ENCODE assay signal across 25 cellular contexts in the genomic region with DNA sequence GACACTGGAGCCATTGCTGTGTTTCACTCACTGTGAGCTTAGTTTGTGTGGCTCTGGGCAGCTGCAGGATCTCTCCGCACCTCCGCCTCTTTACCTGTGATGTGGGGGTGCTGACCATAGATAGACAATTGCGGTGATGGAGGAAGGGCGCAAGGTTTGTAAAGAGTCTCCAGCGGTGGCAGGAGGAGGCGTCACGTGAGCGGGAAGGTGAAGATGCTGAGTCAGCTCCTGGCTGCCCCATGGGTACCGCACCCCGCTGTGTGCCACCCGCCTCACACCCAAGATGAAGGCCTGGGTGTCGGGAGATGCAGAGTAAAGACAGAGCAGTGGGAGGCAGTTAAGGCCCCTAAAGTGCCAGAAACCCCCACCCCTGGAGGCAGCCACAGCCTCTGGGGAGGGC. TPM values are rescaled to one million over a fixed set of nuclear protein-coding genes. Genes with fewer than 3 reads are reported as not detected.
DNase-seq lines count a peak whose midpoint lies in the region; ATAC-seq, FAIRE-seq and TF ChIP-seq lines count a peak whose summit lies in the region.
"Had no signal": no experiment of that assay in that cellular context is flagged by ENCODE, and none has a peak within 500 bp of the region (broad histone marks: within the 10 kb centered on the region; RNA-seq: fewer than 3 reads in every experiment).

No MANE protein-coding gene starts in this region.

- CTCF ChIA-PET in K562 (lab: Yijun Ruan, JAX; ENCODE audit: low intra/inter-chr PET ratio) = no interaction called here

- H3K9ac ChIP-seq in BLaER1 = no peak overlapping the region
- no peak overlapping the region for H3K9ac ChIP-seq in K562 (ENCODE audit: insufficient read depth in 1 of 2, low read depth in 2 of 2, low read length in 2 of 2)
- H3K9ac ChIP-seq: KMS-11 had no signal

- H3K27ac Mint-ChIP-seq in effector memory CD8-positive, alpha-beta T cell = peak overlapping the region in 1 of 2 donors; percentile 53
- H3K27ac Mint-ChIP-seq: CD8-positive, alpha-beta memory T cell; H9; HFFc6 had no signal

- no peak overlapping the region for H3K4me3 Mint-ChIP-seq in effector memory CD8-positive, alpha-beta T cell
- H3K4me3 Mint-ChIP-seq: CD14-positive monocyte; CD8-positive, alpha-beta memory T cell; HFFc6 had no signal

- peaks cover 3 to 4% of the 10 kb centered on the region in 2 donors for H3K4me1 Mint-ChIP-seq in effector memory CD8-positive, alpha-beta T cell (ENCODE audit: low read depth in 2 of 2)
- H3K4me1 Mint-ChIP-seq: CD14-positive monocyte had no signal

- 9% methylated on average over 12 of the region's 12 CpGs for WGBS in K562 (ENCODE audit: insufficient coverage, low coverage, missing lambda C conversion rate)

- H3K27me3 ChIP-seq in BLaER1 = peaks cover 37% of the 10 kb centered on the region
- peaks cover 27 to 66% of the 10 kb centered on the region in 2 experiments; a peak in 4 of 5 replicates for H3K27me3 ChIP-seq in K562 (ENCODE audit: control insufficient read depth in 2 of 2, insufficient read depth in 2 of 2, low read length in 2 of 2)
- H3K27me3 ChIP-seq in breast epithelium = peaks cover 2 to 96% of the 10 kb centered on the region in 2 donors
- H3K27me3 ChIP-seq: Peyer's patch had no signal

- no peak for TF ChIP-seq RAD21 in Ishikawa (IDR thresholded peaks at IDR 0.05; ENCODE audit: low read depth)
- no peak for TF ChIP-seq RAD21 in K562 (CRISPR knock-in tag; conservative IDR thresholded peaks at IDR 0.05 in 1 of 2, IDR thresholded peaks at IDR 0.05 in 1 of 2)

- TF ChIP-seq EP300 in Ishikawa (IDR thresholded peaks at IDR 0.05; ENCODE audit: borderline replicate concordance) (no peak), K562 (IDR thresholded peaks at IDR 0.05; ENCODE audit: low read length) (no peak)

- H3K79me2 ChIP-seq in K562 (ENCODE audit: control insufficient read depth, insufficient read depth, low read length) = no peaks in the 10 kb centered on the region

- ATAC-seq in K562 = no peak
- no peak for ATAC-seq in effector memory CD8-positive, alpha-beta T cell (replicated peaks)
- ATAC-seq in GM19395 (IDR thresholded peaks at IDR 0.05; ENCODE audit: unreplicated experiment) = no peak

- no peaks in the 10 kb centered on the region for H3K9me1 ChIP-seq in K562 (ENCODE audit: control insufficient read depth, insufficient read depth, low read length)

- no peak overlapping the region for H2AFZ ChIP-seq in K562 (ENCODE audit: low read depth, low read length)

- H3K4me1 ChIP-seq in BLaER1 = peaks cover 53% of the 10 kb centered on the region
- H3K4me1 ChIP-seq in K562 (replicated peaks in 1 of 2; ENCODE audit: control insufficient read depth in 2 of 2, insufficient read depth in 2 of 2, low read length in 2 of 2) = peaks cover 0 to 36% of the 10 kb centered on the region in 2 experiments; a peak in 2 of 5 replicates
- H3K4me1 ChIP-seq in breast epithelium = no peaks in the 10 kb centered on the region
- H3K4me1 ChIP-seq: Peyer's patch had no signal

- H3K36me3 ChIP-seq in BLaER1 (no peaks in the 10 kb centered on the region), K562 (ENCODE audit: control insufficient read depth, insufficient read depth, low read length) (no peaks in the 10 kb centered on the region), breast epithelium (no peaks in the 10 kb centered on the region)
- H3K36me3 ChIP-seq: Peyer's patch had no signal

- intact Hi-C loops in K562 (cut with micrococcal nuclease) = no loop called here
- intact Hi-C loops in breast epithelium (cut with DNase I; ENCODE audit: low total_unique reads) = no loop called here

- H3K4me3 ChIP-seq in BLaER1 (no peak overlapping the region), K562 (no peak overlapping the region), breast epithelium (no peak overlapping the region)
- H3K4me3 ChIP-seq: Peyer's patch, SK-N-MC had no signal

- TF ChIP-seq POLR2A in K562 (conservative IDR thresholded peaks at IDR 0.05) (no peak), breast epithelium (IDR thresholded peaks at IDR 0.05) (no peak)

- H3K27ac ChIP-seq in BLaER1 (no peak overlapping the region), K562 (ENCODE audit: extremely low read depth, low read depth, low read length) (no peak overlapping the region), breast epithelium (no peak overlapping the region)
- H3K27ac ChIP-seq: KMS-11, Peyer's patch, SK-N-MC had no signal

- peaks cover 51 to 81% of the 10 kb centered on the region in 2 donors for H3K27me3 Mint-ChIP-seq in effector memory CD8-positive, alpha-beta T cell

- FAIRE-seq in K562 (lab: Jason Lieb, UNC) = no peak
- FAIRE-seq: GM18507 had no signal

- TF ChIP-seq CTCF in K562 (IDR thresholded peaks at IDR 0.05 in 2 of 3, conservative IDR thresholded peaks at IDR 0.05 in 1 of 3; ENCODE audit: insufficient read depth in 2 of 3, low read depth in 1 of 3, low read length in 3 of 3) (no peak), breast epithelium (IDR thresholded peaks at IDR 0.05) (no peak)

- POLR2A ChIA-PET in K562 (lab: Yijun Ruan, JAX) = no interaction called here

- no TSS peak for BruUV-seq in K562 (replicated peaks; lab: Mats Ljungman, UMichigan)

- no peaks in the 10 kb centered on the region for H3K9me3 ChIP-seq in BLaER1
- no peaks in the 10 kb centered on the region for H3K9me3 ChIP-seq in K562 (replicated peaks; ENCODE audit: control insufficient read depth, insufficient read depth, low read depth, low read length)
- peaks cover 2 to 4% of the 10 kb centered on the region in 2 donors for H3K9me3 ChIP-seq in breast epithelium
- H3K9me3 ChIP-seq: Peyer's patch had no signal

- peaks cover 37% of the 10 kb centered on the region for H4K20me1 ChIP-seq in BLaER1
- H4K20me1 ChIP-seq in K562 (replicated peaks; ENCODE audit: control insufficient read depth, insufficient read depth, low read length) = 0 out of 2 replicates have a peak, but pooled peaks cover 18% of the 10 kb centered on the region

- DNase-seq in K562 (ENCODE audit: extremely low read depth in 1 of 4, low spot score in 3 of 4) (no peak), retina (peak; percentile 11), breast epithelium (ENCODE audit: low spot score in 2 of 2) (no peak)
- no peak for DNase-seq in effector memory CD8-positive, alpha-beta T cell
- DNase-seq: Calu3; CD8-positive, alpha-beta memory T cell; DMS153; H9; HFFc6; MM.1S; NCI-H1694; NCI-H2029 treated with DMSO at 0.1 percent for 48 hours; NCI-H2227 treated with DMSO at 0.1 percent for 48 hours; OCI-M1; Peyer's patch; SIG-M5 had no signal

- peak overlapping the region; percentile 62 for H3K4me2 ChIP-seq in BLaER1
- H3K4me2 ChIP-seq in K562 (ENCODE audit: insufficient read depth, low read length) = no peak overlapping the region
- H3K4me2 ChIP-seq: KMS-11 had no signal

- no peaks in the 10 kb centered on the region for H3K9me3 Mint-ChIP-seq in effector memory CD8-positive, alpha-beta T cell
- H3K9me3 Mint-ChIP-seq: CD8-positive, alpha-beta memory T cell; HFFc6 had no signal

- in situ Hi-C loops in K562 (cut with MboI) = no loop called here

- H3K36me3 Mint-ChIP-seq in effector memory CD8-positive, alpha-beta T cell (ENCODE audit: insufficient read depth) = peaks cover 3% of the 10 kb centered on the region
- H3K36me3 Mint-ChIP-seq: CD14-positive monocyte; CD8-positive, alpha-beta memory T cell had no signal

RNA-seq across cellular contexts. Expression of a gene that starts 9.0 kb away (rescaled TPM):
- total RNA-seq in K562 (2011; cell fraction: chromatin; rRNA removed; ENCODE audit: low replicate concordance) = not detected in 2 replicates
- total RNA-seq in K562 (2011; cell fraction: nucleolus; rRNA removed) = 0.17 TPM in 1 of 2 replicates, not detected in the other
- not detected in 2 replicates for total RNA-seq in K562 (2011; cell fraction: nucleoplasm; rRNA removed)
- total RNA-seq in K562 (2014; rRNA removed) (not detected in 2 replicates), K562 (2014; rRNA removed; fragmentation: Illumina TruSeq; extraction: Trizol) (not detected in 2 replicates), K562 (2015; rRNA removed; fragmentation: Illumina TruSeq; extraction: Trizol) (not detected in 2 replicates), K562 (2021) (0.13 and 0.40 TPM in 2 replicates), breast epithelium (not detected)
- polyA plus RNA-seq in K562 (2011; rRNA removed) (0.08 TPM in 1 of 2 replicates, not detected in the other), K562 (2014; fragmentation: Illumina TruSeq; extraction: Trizol) (not detected in 2 replicates), K562 (2014; fragmentation: Nextera tagmentation; extraction: Ambion mirVana) (not detected), K562 (2014; rRNA removed) (0.16 TPM in 1 of 2 replicates, not detected in the other)
- polyA plus RNA-seq in K562 (2011; cell fraction: cytosol; rRNA removed) = not detected in 2 replicates
- 0.06 TPM in 1 of 2 replicates, not detected in the other for polyA plus RNA-seq in K562 (2011; cell fraction: nucleus; rRNA removed)
- 0.01 TPM in 1 of 2 replicates, not detected in the other for polyA plus RNA-seq in K562 (2012)
- not detected in 2 replicates for polyA minus RNA-seq in K562 (2011; rRNA and poly(A)+ RNA removed)
- polyA minus RNA-seq in K562 (2011; cell fraction: cytosol; rRNA and poly(A)+ RNA removed) = not detected in 2 replicates
- 0.40 TPM in 1 of 2 replicates, not detected in the other for polyA minus RNA-seq in K562 (2011; cell fraction: nucleus; rRNA and poly(A)+ RNA removed)
- total RNA-seq: CD8-positive, alpha-beta memory T cell; HFFc6; Peyer's patch had no signal
- polyA plus RNA-seq: CD14-positive monocyte; CD8-positive, alpha-beta memory T cell had no signal

RNA-seq across cellular contexts. Expression of a gene that starts 17.4 kb away (rescaled TPM):
- 13.0 and 31.1 TPM in 2 replicates for total RNA-seq in K562 (2011; cell fraction: chromatin; rRNA removed; ENCODE audit: low replicate concordance)
- 23.3 and 23.8 TPM in 2 replicates for total RNA-seq in K562 (2011; cell fraction: nucleolus; rRNA removed)
- total RNA-seq in K562 (2011; cell fraction: nucleoplasm; rRNA removed) = 9.9 and 20.4 TPM in 2 replicates
- total RNA-seq in K562 (2014; rRNA removed) (20.9 and 24.8 TPM in 2 replicates), K562 (2014; rRNA removed; fragmentation: Illumina TruSeq; extraction: Trizol) (8.7 and 11.5 TPM in 2 replicates), K562 (2015; rRNA removed; fragmentation: Illumina TruSeq; extraction: Trizol) (7.7 and 8.7 TPM in 2 replicates), K562 (2021) (29.0 and 29.6 TPM in 2 replicates), breast epithelium (10 to 100 TPM in 1 of 3 donors, 1 to 10 TPM in 1, under 1 TPM in 1; 0.48 to 20.6 (median 4.8) TPM)
- polyA plus RNA-seq in K562 (2011; rRNA removed) (9.6 and 11.8 TPM in 2 replicates), K562 (2014; fragmentation: Illumina TruSeq; extraction: Trizol) (27.2 and 29.6 TPM in 2 replicates), K562 (2014; fragmentation: Nextera tagmentation; extraction: Ambion mirVana) (under 1 TPM; 0.04 to 0.58 TPM), K562 (2014; rRNA removed) (10.9 and 11.4 TPM in 2 replicates)
- 10.8 and 19.3 TPM in 2 replicates for polyA plus RNA-seq in K562 (2011; cell fraction: cytosol; rRNA removed)
- 13.8 and 24.9 TPM in 2 replicates for polyA plus RNA-seq in K562 (2011; cell fraction: nucleus; rRNA removed)
- 29.1 and 61.1 TPM in 2 replicates for polyA plus RNA-seq in K562 (2012)
- 10.3 and 11.5 TPM in 2 replicates for polyA minus RNA-seq in K562 (2011; rRNA and poly(A)+ RNA removed)
- 34.7 and 45.1 TPM in 2 replicates for polyA minus RNA-seq in K562 (2011; cell fraction: cytosol; rRNA and poly(A)+ RNA removed)
- 8.2 and 10.0 TPM in 2 replicates for polyA minus RNA-seq in K562 (2011; cell fraction: nucleus; rRNA and poly(A)+ RNA removed)
- polyA plus RNA-seq: CD14-positive monocyte had no signal

RNA-seq across cellular contexts. Expression of a gene that starts 39.1 kb away (rescaled TPM):
- total RNA-seq in K562 (2011; cell fraction: chromatin; rRNA removed; ENCODE audit: low replicate concordance) = 8.8 and 25.0 TPM in 2 replicates
- 34.9 and 37.0 TPM in 2 replicates for total RNA-seq in K562 (2011; cell fraction: nucleolus; rRNA removed)
- 25.6 and 28.6 TPM in 2 replicates for total RNA-seq in K562 (2011; cell fraction: nucleoplasm; rRNA removed)
- total RNA-seq in K562 (2014; rRNA removed) (73.9 and 86.1 TPM in 2 replicates), K562 (2014; rRNA removed; fragmentation: Illumina TruSeq; extraction: Trizol) (2.3 and 4.5 TPM in 2 replicates), K562 (2015; rRNA removed; fragmentation: Illumina TruSeq; extraction: Trizol) (10.5 and 16.6 TPM in 2 replicates), K562 (2021) (220 and 233 TPM in 2 replicates), breast epithelium (100 to 1,000 TPM in 2 of 3 donors, 10 to 100 TPM in 1; 71.8 to 151 (median 133) TPM)
- polyA plus RNA-seq in K562 (2011; rRNA removed) (4.5 and 9.8 TPM in 2 replicates), K562 (2014; fragmentation: Illumina TruSeq; extraction: Trizol) (11.2 and 59.1 TPM in 2 replicates), K562 (2014; fragmentation: Nextera tagmentation; extraction: Ambion mirVana) (under 1 TPM; 0.77 to 0.85 TPM), K562 (2014; rRNA removed) (98.3 and 99.6 TPM in 2 replicates)
- polyA plus RNA-seq in K562 (2011; cell fraction: cytosol; rRNA removed) = 17.2 and 51.6 TPM in 2 replicates
- 34.4 and 40.3 TPM in 2 replicates for polyA plus RNA-seq in K562 (2011; cell fraction: nucleus; rRNA removed)
- 125 and 320 TPM in 2 replicates for polyA plus RNA-seq in K562 (2012)
- polyA minus RNA-seq in K562 (2011; rRNA and poly(A)+ RNA removed) = 0.95 and 2.2 TPM in 2 replicates
- 82.0 and 193 TPM in 2 replicates for polyA minus RNA-seq in K562 (2011; cell fraction: cytosol; rRNA and poly(A)+ RNA removed)
- polyA minus RNA-seq in K562 (2011; cell fraction: nucleus; rRNA and poly(A)+ RNA removed) = 25.2 and 33.4 TPM in 2 replicates

RNA-seq across cellular contexts. Expression of a gene that starts 55.7 kb away (rescaled TPM):
- not detected in 2 replicates for total RNA-seq in K562 (2011; cell fraction: chromatin; rRNA removed; ENCODE audit: low replicate concordance)
- not detected in 2 replicates for total RNA-seq in K562 (2011; cell fraction: nucleolus; rRNA removed)
- total RNA-seq in K562 (2011; cell fraction: nucleoplasm; rRNA removed) = not detected in 2 replicates
- total RNA-seq in K562 (2014; rRNA removed) = not detected in 2 replicates
- not detected in 2 replicates for total RNA-seq in K562 (2014; rRNA removed; fragmentation: Illumina TruSeq; extraction: Trizol)
- not detected in 2 replicates for total RNA-seq in K562 (2015; rRNA removed; fragmentation: Illumina TruSeq; extraction: Trizol)
- not detected in 2 replicates for total RNA-seq in K562 (2021)
- polyA plus RNA-seq in K562 (2011; rRNA removed) = not detected in 2 replicates
- 0.03 TPM in 1 of 2 replicates, not detected in the other for polyA plus RNA-seq in K562 (2011; cell fraction: cytosol; rRNA removed)
- polyA plus RNA-seq in K562 (2011; cell fraction: nucleus; rRNA removed) = not detected in 2 replicates
- polyA plus RNA-seq in K562 (2012) = 0.11 TPM in 1 of 2 replicates, not detected in the other
- not detected in 2 replicates for polyA plus RNA-seq in K562 (2014; fragmentation: Illumina TruSeq; extraction: Trizol)
- polyA plus RNA-seq in K562 (2014; fragmentation: Nextera tagmentation; extraction: Ambion mirVana) = not detected
- 0.07 TPM in 1 of 2 replicates, not detected in the other for polyA plus RNA-seq in K562 (2014; rRNA removed)
- polyA minus RNA-seq in K562 (2011; rRNA and poly(A)+ RNA removed) = not detected in 2 replicates
- not detected in 2 replicates for polyA minus RNA-seq in K562 (2011; cell fraction: cytosol; rRNA and poly(A)+ RNA removed)
- not detected in 2 replicates for polyA minus RNA-seq in K562 (2011; cell fraction: nucleus; rRNA and poly(A)+ RNA removed)
- 1 to 10 TPM in 1 of 3 donors, under 1 TPM in 2; 0.16 to 2.3 (median 0.88) TPM for total RNA-seq in breast epithelium
- total RNA-seq: A673, HT1080 had no signal
